In the genomic region with DNA sequence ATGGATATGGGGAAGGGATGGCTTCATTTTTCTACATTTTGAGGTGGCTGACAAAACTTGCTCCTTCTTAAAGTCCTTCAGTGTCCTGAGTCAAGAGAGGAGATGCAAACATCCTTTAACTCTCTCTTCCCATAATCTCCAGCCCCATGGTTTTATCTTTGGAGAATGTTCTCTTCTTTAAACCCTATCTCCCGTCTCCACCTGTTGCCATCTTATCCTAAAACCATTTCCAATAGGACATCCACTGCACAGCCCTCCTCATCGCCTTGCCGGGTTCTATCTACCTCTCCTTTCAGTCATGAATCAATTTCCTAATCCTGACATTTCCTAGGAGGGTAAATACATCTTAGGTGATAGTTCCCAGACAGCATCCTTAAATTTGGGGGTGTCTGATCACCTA, we compare ENCODE assay signal across 37 cellular contexts. TPM values are rescaled to one million over a fixed set of nuclear protein-coding genes. Genes with fewer than 3 reads are reported as not detected.
"Had no signal": no experiment of that assay in that cellular context is flagged by ENCODE, and none has a peak within 500 bp of the region (broad histone marks: within the 10 kb centered on the region; RNA-seq: fewer than 3 reads in every experiment).

No MANE protein-coding gene starts in this region.

- H3K27ac ChIP-seq: KMS-11 had no signal

- H3K27me3 ChIP-seq: MG63 had no signal

- H3K4me3 ChIP-seq: MG63 had no signal

- H3K9ac ChIP-seq: KMS-11 had no signal

- H3K36me3 ChIP-seq: MG63 had no signal

- H3K4me2 ChIP-seq: KMS-11 had no signal

- H3K9me3 ChIP-seq: MG63 had no signal

- DNase-seq: Karpas-422, Kasumi-1, MG63, MM.1S, MV-4-11, NCI-H1048, NCI-H1092, NCI-H1092 treated with DMSO at 0.1 percent for 48 hours, NCI-H1105, NCI-H1105 treated with DMSO at 0.1 percent for 48 hours, NCI-H1417, NCI-H1417 treated with DMSO at 0.1 percent for 48 hours, NCI-H1436, NCI-H1436 treated with DMSO at 0.1 percent for 48 hours, NCI-H146, NCI-H1694, NCI-H1694 treated with DMSO at 0.1 percent for 48 hours, NCI-H187, NCI-H187 treated with DMSO at 0.1 percent for 48 hours, NCI-H1930, NCI-H2029, NCI-H2029 treated with DMSO at 0.1 percent for 48 hours, NCI-H2081, NCI-H2081 treated with DMSO at 0.1 percent for 48 hours, NCI-H2107, NCI-H2171, NCI-H2171 treated with DMSO at 0.1 percent for 48 hours, NCI-H2227 treated with DMSO at 0.1 percent for 48 hours, NCI-H226, NCI-H345, NCI-H446, NCI-H446 treated with DMSO at 0.1 percent for 48 hours, NCI-H510A had no signal

RNA-seq across cellular contexts. Expression of gene KCNE2, which starts 44.2 kb away (rescaled TPM):
- total RNA-seq: LHCN-M2, MCF 10A, NCI-H460 had no signal
